ENCODE assay signal across 36 cellular contexts in genomic region chr22:47463220-47463619, GRCh38.
"Had no signal": no experiment of that assay in that cellular context is flagged by ENCODE, and none has a peak within 500 bp of the region (broad histone marks: within the 10 kb centered on the region; RNA-seq: fewer than 3 reads in every experiment).

No MANE protein-coding gene starts in this region.

- H3K4me3 ChIP-seq: MG63 had no signal

- H3K36me3 ChIP-seq: MG63 had no signal

- H3K9me3 ChIP-seq: MG63 had no signal

- DNase-seq: Karpas-422, Kasumi-1, MG63, MM.1S, MV-4-11, NCI-H1048, NCI-H1092, NCI-H1092 treated with DMSO at 0.1 percent for 48 hours, NCI-H1105, NCI-H1105 treated with DMSO at 0.1 percent for 48 hours, NCI-H1417, NCI-H1417 treated with DMSO at 0.1 percent for 48 hours, NCI-H1436, NCI-H1436 treated with DMSO at 0.1 percent for 48 hours, NCI-H146, NCI-H1694, NCI-H1694 treated with DMSO at 0.1 percent for 48 hours, NCI-H187, NCI-H187 treated with DMSO at 0.1 percent for 48 hours, NCI-H1930, NCI-H2029, NCI-H2029 treated with DMSO at 0.1 percent for 48 hours, NCI-H2081, NCI-H2081 treated with DMSO at 0.1 percent for 48 hours, NCI-H2107, NCI-H2171, NCI-H2171 treated with DMSO at 0.1 percent for 48 hours, NCI-H2227 treated with DMSO at 0.1 percent for 48 hours, NCI-H226, NCI-H345, NCI-H446, NCI-H446 treated with DMSO at 0.1 percent for 48 hours, NCI-H510A, NCI-H510A treated with DMSO at 0.1 percent for 48 hours, NCI-H524, NCI-H524 treated with DMSO at 0.1 percent for 48 hours had no signal

- H3K27me3 ChIP-seq: MG63 had no signal
